In the genomic region with DNA sequence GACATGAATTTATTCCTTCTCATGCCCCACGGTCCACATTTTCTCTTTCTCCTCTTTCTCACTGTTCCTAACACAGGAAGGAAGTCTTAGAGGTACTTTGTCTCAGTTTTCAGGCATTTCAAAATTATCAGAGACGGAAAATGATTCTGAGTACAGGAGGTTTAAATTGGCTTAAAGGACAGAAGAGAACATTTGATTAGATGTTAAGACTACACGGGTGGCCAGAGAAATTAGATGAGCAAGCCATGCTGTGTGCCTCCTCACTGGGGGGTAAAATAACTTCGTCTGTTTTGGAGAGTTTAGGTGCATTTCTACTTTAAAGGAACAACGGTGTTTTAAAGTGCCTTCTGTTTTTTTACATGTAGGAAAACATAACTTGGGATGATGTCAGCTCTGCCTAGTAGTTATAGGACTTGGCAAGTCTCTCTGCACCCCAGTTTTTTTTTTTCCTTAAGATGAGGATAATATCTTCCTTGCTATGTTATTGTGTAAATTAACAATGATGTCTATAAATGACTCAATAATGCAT, we compare ENCODE assay signal across 1 cellular context.
TF ChIP-seq lines count a peak whose summit lies in the region.

No MANE protein-coding gene starts in this region.

TF ChIP-seq in GM23338, 12 proteins besides CTCF, POLR2A, EP300 and RAD21 (continued from another document):
- TF ChIP-seq ZNF462 (CRISPR knock-in tag; IDR thresholded peaks at IDR 0.05): no peak
- TF ChIP-seq ZNF331 (CRISPR knock-in tag; IDR thresholded peaks at IDR 0.05; ENCODE audit: low read depth): no peak
- TF ChIP-seq, protein P1, sequence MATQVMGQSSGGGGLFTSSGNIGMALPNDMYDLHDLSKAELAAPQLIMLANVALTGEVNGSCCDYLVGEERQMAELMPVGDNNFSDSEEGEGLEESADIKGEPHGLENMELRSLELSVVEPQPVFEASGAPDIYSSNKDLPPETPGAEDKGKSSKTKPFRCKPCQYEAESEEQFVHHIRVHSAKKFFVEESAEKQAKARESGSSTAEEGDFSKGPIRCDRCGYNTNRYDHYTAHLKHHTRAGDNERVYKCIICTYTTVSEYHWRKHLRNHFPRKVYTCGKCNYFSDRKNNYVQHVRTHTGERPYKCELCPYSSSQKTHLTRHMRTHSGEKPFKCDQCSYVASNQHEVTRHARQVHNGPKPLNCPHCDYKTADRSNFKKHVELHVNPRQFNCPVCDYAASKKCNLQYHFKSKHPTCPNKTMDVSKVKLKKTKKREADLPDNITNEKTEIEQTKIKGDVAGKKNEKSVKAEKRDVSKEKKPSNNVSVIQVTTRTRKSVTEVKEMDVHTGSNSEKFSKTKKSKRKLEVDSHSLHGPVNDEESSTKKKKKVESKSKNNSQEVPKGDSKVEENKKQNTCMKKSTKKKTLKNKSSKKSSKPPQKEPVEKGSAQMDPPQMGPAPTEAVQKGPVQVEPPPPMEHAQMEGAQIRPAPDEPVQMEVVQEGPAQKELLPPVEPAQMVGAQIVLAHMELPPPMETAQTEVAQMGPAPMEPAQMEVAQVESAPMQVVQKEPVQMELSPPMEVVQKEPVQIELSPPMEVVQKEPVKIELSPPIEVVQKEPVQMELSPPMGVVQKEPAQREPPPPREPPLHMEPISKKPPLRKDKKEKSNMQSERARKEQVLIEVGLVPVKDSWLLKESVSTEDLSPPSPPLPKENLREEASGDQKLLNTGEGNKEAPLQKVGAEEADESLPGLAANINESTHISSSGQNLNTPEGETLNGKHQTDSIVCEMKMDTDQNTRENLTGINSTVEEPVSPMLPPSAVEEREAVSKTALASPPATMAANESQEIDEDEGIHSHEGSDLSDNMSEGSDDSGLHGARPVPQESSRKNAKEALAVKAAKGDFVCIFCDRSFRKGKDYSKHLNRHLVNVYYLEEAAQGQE (IDR thresholded peaks at IDR 0.05; ENCODE audit: unreplicated experiment): no peak
- TF ChIP-seq ETS1 (IDR thresholded peaks at IDR 0.05): no peak
TF ChIP-seq in GM23338: peak in this region for 0.
